In the genomic region with DNA sequence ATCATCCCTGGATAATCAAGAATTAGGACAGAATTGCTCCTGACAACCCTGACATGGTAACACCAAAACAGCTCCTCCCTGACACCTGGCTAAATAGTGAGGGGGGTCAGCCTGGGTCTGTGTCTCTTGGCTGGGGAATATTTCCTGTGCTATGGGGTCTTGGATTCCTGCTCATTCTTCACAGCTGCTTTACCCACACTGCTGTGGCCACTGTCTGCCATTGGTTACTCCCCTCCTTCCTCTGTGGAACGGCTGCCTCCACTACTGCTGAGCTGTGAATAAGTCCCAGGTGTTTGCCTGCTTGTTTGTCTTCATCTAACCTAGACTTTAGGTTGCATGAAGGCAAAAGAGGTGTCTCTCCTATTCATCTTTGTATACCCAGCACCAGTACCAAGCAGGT, we compare ENCODE assay signal across 14 cellular contexts. TPM values are rescaled to one million over a fixed set of nuclear protein-coding genes. Genes with fewer than 3 reads are reported as not detected.
DNase-seq lines count a peak whose midpoint lies in the region; FAIRE-seq and TF ChIP-seq lines count a peak whose summit lies in the region.
"Had no signal": no experiment of that assay in that cellular context is flagged by ENCODE, and none has a peak within 500 bp of the region (broad histone marks: within the 10 kb centered on the region; RNA-seq: fewer than 3 reads in every experiment).

No MANE protein-coding gene starts in this region.

- H3K4me2 ChIP-seq in OCI-LY1 (ENCODE audit: low read length) (peak overlapping the region; percentile 34; the same call in 1 of the 2 replicates), H1 (ENCODE audit: insufficient read depth in 1 of 2, low read depth in 2 of 2, low read length in 2 of 2) (no peak overlapping the region)

- H2BK120ac ChIP-seq in H1 (replicated peaks; ENCODE audit: low read depth, low read length): peak overlapping the region; percentile 47

- TF ChIP-seq EP300 in H1 (IDR thresholded peaks at IDR 0.05; ENCODE audit: borderline replicate concordance in 1 of 2, low read depth in 2 of 2, low read length in 2 of 2): no peak

- no peaks in the 10 kb centered on the region for H3K9me2 ChIP-seq in OCI-LY1 (ENCODE audit: low read depth, low read length)

- H3K9me3 ChIP-seq in OCI-LY1 (ENCODE audit: low read length) (no peaks in the 10 kb centered on the region; the same call in 1 of the 2 replicates), H1 (ENCODE audit: insufficient read depth in 2 of 2, low read depth in 1 of 2, low read length in 1 of 2) (no peaks in the 10 kb centered on the region), thymus (ENCODE audit: control insufficient read depth) (no peaks in the 10 kb centered on the region)

- peaks cover 8% of the 10 kb centered on the region for H3K9me3 Mint-ChIP-seq in activated naive CD4-positive, alpha-beta T cell treated with anti-CD3 and anti-CD28 coated beads, Interleukin-2, amount 50 U/mL, for 24 hours

- POLR2A ChIA-PET in H1 (lab: Charles Lee; ENCODE audit: partially characterized antibody): interaction anchor here (2.3 kb wide), 1 partner anchor 12 kb away, joined by 13 read pairs; no protein-coding TSS in a partner anchor

- H4K5ac ChIP-seq in H1 (ENCODE audit: insufficient read length, low read depth, low read length): no peak overlapping the region

- WGBS in H1 (ENCODE audit: extremely low coverage in 1 of 2, insufficient coverage in 1 of 2, insufficient read length in 1 of 2, insufficient replicate concordance in 2 of 2, low coverage in 1 of 2, low lambda C conversion rate in 2 of 2, missing lambda C conversion rate in 1 of 2), 2 experiments: 100% methylated on average over 1 of the region's 1 CpG; no CpG with 5 or more reads in 1 of the 2 experiments
- 6% methylated on average over 1 of the region's 1 CpG for WGBS in thymus

- CTCF ChIA-PET in H1 (lab: Charles Lee; ENCODE audit: partially characterized antibody): interaction anchor here (1.1 to 1.2 kb wide), 2 partner anchors 11 to 75 kb away, joined by 3 read pairs; no protein-coding TSS in a partner anchor

- H3K4me3 Mint-ChIP-seq in activated naive CD4-positive, alpha-beta T cell treated with anti-CD3 and anti-CD28 coated beads, Interleukin-2, amount 50 U/mL, for 24 hours: peak overlapping the region; percentile 64
- H3K4me3 Mint-ChIP-seq: activated CD4-positive, alpha-beta T cell treated with anti-CD3 and anti-CD28 coated beads, Interleukin-2, amount 10 ng/mL, durations not matched to agents 7 days and 5 days had no signal

- H3K4ac ChIP-seq in H1 (replicated peaks; ENCODE audit: insufficient read length, low read depth, low read length): no peak overlapping the region

- H3K27me3 Mint-ChIP-seq in activated naive CD4-positive, alpha-beta T cell treated with anti-CD3 and anti-CD28 coated beads, Interleukin-2, amount 50 U/mL, for 24 hours: no peaks in the 10 kb centered on the region
- H3K27me3 Mint-ChIP-seq: activated CD4-positive, alpha-beta T cell treated with anti-CD3 and anti-CD28 coated beads, Interleukin-2, amount 10 ng/mL, durations not matched to agents 7 days and 5 days had no signal

- H3F3A ChIP-seq in OCI-LY1 (ENCODE audit: insufficient read depth, low read length): peaks cover 12% of the 10 kb centered on the region; the same call in 1 of the 2 replicates

- peaks cover 6% of the 10 kb centered on the region for H3K36me3 Mint-ChIP-seq in activated naive CD4-positive, alpha-beta T cell treated with anti-CD3 and anti-CD28 coated beads, Interleukin-2, amount 50 U/mL, for 24 hours

- FAIRE-seq in H1 (lab: Jason Lieb, UNC) (no peak), RCC 7860 (lab: Jason Lieb, UNC) (no peak)
- FAIRE-seq: G401.6 had no signal

- no peak for TF ChIP-seq RAD21 in H1 (IDR thresholded peaks at IDR 0.05 in 1 of 2, conservative IDR thresholded peaks at IDR 0.05 in 1 of 2; ENCODE audit: low read depth in 2 of 2, low read length in 2 of 2)

- H3K79me1 ChIP-seq in H1 (ENCODE audit: low read depth, low read length): no peaks in the 10 kb centered on the region

- H3K27ac ChIP-seq in OCI-LY1 (ENCODE audit: low read depth, low read length, poor library complexity, severe bottlenecking): peak overlapping the region; percentile 99
- no peak overlapping the region for H3K27ac ChIP-seq in H1 (ENCODE audit: low read depth, low read length)
- peak overlapping the region; percentile 9 for H3K27ac ChIP-seq in thymus (ENCODE audit: low read depth)

- H3K9ac ChIP-seq in OCI-LY1 (ENCODE audit: low read length) (peak overlapping the region; percentile 52; the same call in 1 of the 2 replicates), H1 (replicated peaks in 1 of 4; ENCODE audit: extremely low read depth in 1 of 4, low read depth in 3 of 4, low read length in 3 of 4) (no peak overlapping the region)

- H2BK12ac ChIP-seq in H1 (ENCODE audit: low read depth, low read length): peak overlapping the region; percentile 46; the same call in 1 of the 2 replicates

- no peak overlapping the region for H4K8ac ChIP-seq in H1 (ENCODE audit: extremely low read depth, insufficient read depth, low read length)

- TF ChIP-seq CTCF in OCI-LY1 (IDR thresholded peaks at IDR 0.05; ENCODE audit: low read length): no peak
- no peak for TF ChIP-seq CTCF in H1 (IDR thresholded peaks at IDR 0.05; ENCODE audit: control extremely low read depth in 1 of 3, insufficient read depth in 1 of 3, low read depth in 1 of 3, low read length in 3 of 3)

- H3K18ac ChIP-seq in H1 (ENCODE audit: extremely low read depth, low read length): no peak overlapping the region

- no peak overlapping the region for H4K91ac ChIP-seq in H1 (replicated peaks; ENCODE audit: insufficient read length, low read length)

- H2BK5ac ChIP-seq in H1 (ENCODE audit: low read depth, low read length): no peak overlapping the region

- no peaks in the 10 kb centered on the region for H3K36me3 ChIP-seq in OCI-LY1 (ENCODE audit: insufficient read depth, low read length)
- H3K36me3 ChIP-seq in H1 (ENCODE audit: control insufficient read depth in 2 of 4, insufficient read depth in 4 of 4, low read length in 3 of 4): no peaks in the 10 kb centered on the region
- no peaks in the 10 kb centered on the region for H3K36me3 ChIP-seq in thymus (ENCODE audit: control insufficient read depth, insufficient read depth)

- no peak for TF ChIP-seq POLR2A in H1 (IDR thresholded peaks at IDR 0.05; ENCODE audit: control extremely low read depth in 1 of 2, low read depth in 2 of 2, low read length in 2 of 2)

- no peaks in the 10 kb centered on the region for H3K79me2 ChIP-seq in OCI-LY1 (ENCODE audit: insufficient read depth, low read length)
- H3K79me2 ChIP-seq in H1 (ENCODE audit: control insufficient read depth in 1 of 2, insufficient read depth in 2 of 2, low read length in 2 of 2): no peaks in the 10 kb centered on the region

- H3K4me3 ChIP-seq in OCI-LY1 (ENCODE audit: low read depth, low read length, poor library complexity, severe bottlenecking) (no peak overlapping the region), H1 (ENCODE audit: extremely low read depth in 1 of 4, insufficient read depth in 2 of 4, low read depth in 3 of 4, low read length in 4 of 4) (no peak overlapping the region), thymus (ENCODE audit: low read length) (no peak overlapping the region)

- peak overlapping the region; percentile 84 for H3K27ac Mint-ChIP-seq in activated naive CD4-positive, alpha-beta T cell treated with anti-CD3 and anti-CD28 coated beads, Interleukin-2, amount 50 U/mL, for 24 hours

- H3K27me3 ChIP-seq in OCI-LY1 (ENCODE audit: insufficient read depth, low read length) (no peaks in the 10 kb centered on the region), H1 (replicated peaks in 1 of 4; ENCODE audit: control insufficient read depth in 3 of 4, extremely low read depth in 1 of 4, insufficient read depth in 3 of 4, low read length in 3 of 4) (no peaks in the 10 kb centered on the region), thymus (ENCODE audit: control insufficient read depth, insufficient read depth) (no peaks in the 10 kb centered on the region)

- peaks cover 58% of the 10 kb centered on the region for H3K4me1 Mint-ChIP-seq in activated naive CD4-positive, alpha-beta T cell treated with anti-CD3 and anti-CD28 coated beads, Interleukin-2, amount 50 U/mL, for 24 hours

- 0 out of 2 replicates have a peak, but pooled peaks cover 2% of the 10 kb centered on the region for H3K23me2 ChIP-seq in H1 (ENCODE audit: low read depth, low read length)

- H2AFZ ChIP-seq in OCI-LY1 (ENCODE audit: low read length) (no peak overlapping the region), H1 (ENCODE audit: low read length) (0 out of 2 replicates have a peak overlapping the region, but pooled peaks have one; percentile 50)

- H2BK20ac ChIP-seq in H1 (ENCODE audit: low read length): 0 out of 2 replicates have a peak overlapping the region, but pooled peaks have one; percentile 72

- no peak overlapping the region for H3K56ac ChIP-seq in H1 (replicated peaks; ENCODE audit: insufficient read length, low read depth, low read length)

- H3K23ac ChIP-seq in H1 (ENCODE audit: insufficient read length): no peak overlapping the region

- no peak for DNase-seq in activated naive CD4-positive, alpha-beta T cell treated with Interleukin-2 at 50 U/mL for 16 hours
- no peak for DNase-seq in H1 (ENCODE audit: low read depth in 1 of 2, low spot score in 2 of 2)
- no peak for DNase-seq in NCI-H2196 treated with DMSO at 0.1 percent for 48 hours (lab: John Stamatoyannopoulos, UW; ENCODE audit: unreplicated experiment)
- DNase-seq in NCI-H2171 treated with DMSO at 0.1 percent for 48 hours (lab: John Stamatoyannopoulos, UW): no peak
- DNase-seq in RCC 7860 (ENCODE audit: low spot score): no peak
- DNase-seq: activated CD4-positive, alpha-beta T cell treated with anti-CD3 and anti-CD28 coated beads, Interleukin-2, amount 10 ng/mL, durations not matched to agents 7 days and 5 days; foreskin melanocyte; NCI-H1092 treated with DMSO at 0.1 percent for 48 hours; NCI-H82; nucleus accumbens had no signal

- no peak overlapping the region for H2BK15ac ChIP-seq in H1 (ENCODE audit: low read length)

- H3K14ac ChIP-seq in H1 (ENCODE audit: insufficient read length): no peak overlapping the region

- H4K20me1 ChIP-seq in OCI-LY1 (ENCODE audit: insufficient read depth, low read length) (no peaks in the 10 kb centered on the region), H1 (replicated peaks in 1 of 2; ENCODE audit: control insufficient read depth in 1 of 2, insufficient read depth in 2 of 2, low read length in 2 of 2) (no peaks in the 10 kb centered on the region)

- H2AK5ac ChIP-seq in H1 (ENCODE audit: low read depth, low read length): no peak overlapping the region

- peaks cover 76% of the 10 kb centered on the region for H3K4me1 ChIP-seq in OCI-LY1 (ENCODE audit: insufficient read depth, low read length, severe bottlenecking)
- peaks cover 0 to 4% (median 2%) of the 10 kb centered on the region in 4 experiments; a peak in 3 of 7 replicates for H3K4me1 ChIP-seq in H1 (replicated peaks in 1 of 4; ENCODE audit: control insufficient read depth in 3 of 4, insufficient read depth in 4 of 4, low read length in 3 of 4)
- peaks cover 6% of the 10 kb centered on the region for H3K4me1 ChIP-seq in thymus (ENCODE audit: control insufficient read depth, insufficient read depth, low read length)

RNA-seq across cellular contexts. Expression of gene TXLNB, which starts 33.9 kb away (rescaled TPM):
- 0.17 and 0.21 TPM in 2 replicates for total RNA-seq in H1 (2021; fragmentation: NEBNext Ultra II Directional; extraction: Animal tissue kit (Norgen Biotek cat#: 25700))
- 0.05 and 0.08 TPM in 2 replicates for polyA plus RNA-seq in H1 (2011; rRNA removed)
- 0.09 TPM for polyA plus RNA-seq in H1 (2011; cell fraction: cytosol; rRNA removed)
- polyA plus RNA-seq in H1 (2011; cell fraction: nucleus; rRNA removed): 0.07 TPM
- polyA plus RNA-seq in H1 (2012, experiment 1 of 2): 0.04 to 0.10 TPM (median 0.05 TPM) in 4 replicates
- not detected for polyA plus RNA-seq in H1 (2012, experiment 2 of 2)
- polyA plus RNA-seq in H1 (2013, experiment 1 of 2): 0.18 TPM
- polyA plus RNA-seq in H1 (2013, experiment 2 of 2): 0.13 TPM
- 0.06 and 0.24 TPM in 2 replicates for polyA minus RNA-seq in H1 (2011; rRNA and poly(A)+ RNA removed)
- not detected for polyA minus RNA-seq in H1 (2011; cell fraction: cytosol; rRNA and poly(A)+ RNA removed)
- polyA minus RNA-seq in H1 (2011; cell fraction: nucleus; rRNA and poly(A)+ RNA removed): 0.50 TPM
- 6.3 TPM for polyA plus RNA-seq in thymus

RNA-seq across cellular contexts. Expression of gene CITED2, which starts 48.8 kb away (rescaled TPM):
- total RNA-seq in H1 (2021; fragmentation: NEBNext Ultra II Directional; extraction: Animal tissue kit (Norgen Biotek cat#: 25700)): 89.1 and 97.1 TPM in 2 replicates
- polyA plus RNA-seq in H1 (2011; rRNA removed): 115 and 179 TPM in 2 replicates
- polyA plus RNA-seq in H1 (2011; cell fraction: cytosol; rRNA removed): 71.8 TPM
- 95.8 TPM for polyA plus RNA-seq in H1 (2011; cell fraction: nucleus; rRNA removed)
- 48.9 to 68.3 TPM (median 60.3 TPM) in 4 replicates for polyA plus RNA-seq in H1 (2012, experiment 1 of 2)
- polyA plus RNA-seq in H1 (2012, experiment 2 of 2): 39.7 TPM
- 42.8 TPM for polyA plus RNA-seq in H1 (2013, experiment 1 of 2)
- polyA plus RNA-seq in H1 (2013, experiment 2 of 2): 45.1 TPM
- 24.7 and 27.3 TPM in 2 replicates for polyA minus RNA-seq in H1 (2011; rRNA and poly(A)+ RNA removed)
- 83.5 TPM for polyA minus RNA-seq in H1 (2011; cell fraction: cytosol; rRNA and poly(A)+ RNA removed)
- polyA minus RNA-seq in H1 (2011; cell fraction: nucleus; rRNA and poly(A)+ RNA removed): 66.4 TPM
- 36.2 TPM for polyA plus RNA-seq in thymus
